Comparison of ENCODE assay signal across 1 cellular context in the genomic region with DNA sequence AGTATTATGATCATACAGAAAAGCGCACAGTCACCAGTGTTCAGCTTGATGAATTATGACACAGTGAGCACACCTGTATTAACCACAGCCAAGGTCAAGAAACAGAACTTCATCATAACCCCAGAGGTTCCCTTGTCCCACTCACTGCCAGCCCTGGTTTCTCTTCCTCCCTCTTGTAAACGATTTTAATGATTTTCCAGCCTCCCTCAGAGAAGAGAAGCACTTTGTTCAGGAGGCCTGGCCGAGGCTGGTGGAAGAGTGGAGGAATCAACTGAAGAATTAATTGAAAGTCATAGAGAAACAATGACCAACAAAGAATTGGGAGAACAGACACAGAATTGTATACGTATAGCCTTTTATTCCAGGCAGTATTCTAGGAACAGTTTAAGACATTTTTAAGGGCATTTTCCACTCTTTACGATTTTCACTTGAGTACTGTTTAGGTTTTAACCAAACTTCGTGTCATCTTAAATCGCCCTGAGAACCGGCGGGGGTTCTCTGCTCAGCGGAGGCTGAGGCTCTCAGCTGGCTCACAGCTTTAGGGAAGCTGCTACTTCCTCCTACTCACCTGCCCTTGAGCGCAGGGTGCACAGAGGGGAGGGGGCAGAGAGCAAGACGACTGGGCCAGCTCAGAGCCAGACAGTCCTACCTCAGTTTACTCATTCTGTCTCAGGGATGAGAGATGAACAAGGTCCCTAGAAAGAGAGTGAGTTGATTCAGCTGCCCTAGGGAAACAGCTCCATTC.
TF ChIP-seq lines count a peak whose summit lies in the region.

No MANE protein-coding gene starts in this region.

TF ChIP-seq in GM23338, 12 proteins besides CTCF, POLR2A, EP300 and RAD21 (continued from another document):
- TF ChIP-seq, protein P1, sequence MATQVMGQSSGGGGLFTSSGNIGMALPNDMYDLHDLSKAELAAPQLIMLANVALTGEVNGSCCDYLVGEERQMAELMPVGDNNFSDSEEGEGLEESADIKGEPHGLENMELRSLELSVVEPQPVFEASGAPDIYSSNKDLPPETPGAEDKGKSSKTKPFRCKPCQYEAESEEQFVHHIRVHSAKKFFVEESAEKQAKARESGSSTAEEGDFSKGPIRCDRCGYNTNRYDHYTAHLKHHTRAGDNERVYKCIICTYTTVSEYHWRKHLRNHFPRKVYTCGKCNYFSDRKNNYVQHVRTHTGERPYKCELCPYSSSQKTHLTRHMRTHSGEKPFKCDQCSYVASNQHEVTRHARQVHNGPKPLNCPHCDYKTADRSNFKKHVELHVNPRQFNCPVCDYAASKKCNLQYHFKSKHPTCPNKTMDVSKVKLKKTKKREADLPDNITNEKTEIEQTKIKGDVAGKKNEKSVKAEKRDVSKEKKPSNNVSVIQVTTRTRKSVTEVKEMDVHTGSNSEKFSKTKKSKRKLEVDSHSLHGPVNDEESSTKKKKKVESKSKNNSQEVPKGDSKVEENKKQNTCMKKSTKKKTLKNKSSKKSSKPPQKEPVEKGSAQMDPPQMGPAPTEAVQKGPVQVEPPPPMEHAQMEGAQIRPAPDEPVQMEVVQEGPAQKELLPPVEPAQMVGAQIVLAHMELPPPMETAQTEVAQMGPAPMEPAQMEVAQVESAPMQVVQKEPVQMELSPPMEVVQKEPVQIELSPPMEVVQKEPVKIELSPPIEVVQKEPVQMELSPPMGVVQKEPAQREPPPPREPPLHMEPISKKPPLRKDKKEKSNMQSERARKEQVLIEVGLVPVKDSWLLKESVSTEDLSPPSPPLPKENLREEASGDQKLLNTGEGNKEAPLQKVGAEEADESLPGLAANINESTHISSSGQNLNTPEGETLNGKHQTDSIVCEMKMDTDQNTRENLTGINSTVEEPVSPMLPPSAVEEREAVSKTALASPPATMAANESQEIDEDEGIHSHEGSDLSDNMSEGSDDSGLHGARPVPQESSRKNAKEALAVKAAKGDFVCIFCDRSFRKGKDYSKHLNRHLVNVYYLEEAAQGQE (IDR thresholded peaks at IDR 0.05; ENCODE audit: unreplicated experiment): no peak
- TF ChIP-seq CREB1 (CRISPR knock-in tag; IDR thresholded peaks at IDR 0.05; ENCODE audit: low read depth): no peak
TF ChIP-seq in GM23338: peak in this region for 0.
